ENCODE assay signal across 1 cellular context in genomic region chr3:64023187-64023860, GRCh38.
A peak's percentile ranks its signal among the peaks of the same experiment; 100 is the strongest.
TF ChIP-seq lines count a peak whose summit lies in the region.

PSMD6 (minus strand) TSS chr3:64023494; CDS start chr3:64023419, 75 bp downstream.

TF ChIP-seq in K562, 482 proteins besides CTCF, POLR2A, EP300 and RAD21 (continued from another document and continues in another):
- peak; percentile 94 for TF ChIP-seq ZBTB40 (IDR thresholded peaks at IDR 0.05)
- no peak for TF ChIP-seq ZBTB40 (CRISPR knock-in tag; IDR thresholded peaks at IDR 0.05)
- TF ChIP-seq ZBTB2 (IDR thresholded peaks at IDR 0.05): no peak
- TF ChIP-seq MLX (CRISPR knock-in tag; conservative IDR thresholded peaks at IDR 0.05): no peak
- TF ChIP-seq TAL1 (IDR thresholded peaks at IDR 0.05): no peak
- no peak for TF ChIP-seq SMARCC2 (IDR thresholded peaks at IDR 0.05; ENCODE audit: low read depth)
- no peak for TF ChIP-seq ZEB2 (IDR thresholded peaks at IDR 0.05)
- peak; percentile 12; the same call in 1 of the 2 replicates for TF ChIP-seq PKNOX1 (IDR thresholded peaks at IDR 0.05)
- TF ChIP-seq ETV5 (CRISPR knock-in tag; IDR thresholded peaks at IDR 0.05; ENCODE audit: low read depth): peak; percentile 72; the same call in 1 of the 2 replicates
- peak; percentile 27 for TF ChIP-seq NCOR1 (IDR thresholded peaks at IDR 0.05)
- peak; percentile 67 for TF ChIP-seq POLR2AphosphoS5 (IDR thresholded peaks at IDR 0.05; ENCODE audit: control insufficient read depth, insufficient read depth, low read depth, low read length)
- TF ChIP-seq SMARCE1 (IDR thresholded peaks at IDR 0.05): no peak
- TF ChIP-seq ZNF280B (CRISPR knock-in tag; IDR thresholded peaks at IDR 0.05): no peak
- TF ChIP-seq ETV6 (IDR thresholded peaks at IDR 0.05; ENCODE audit: borderline replicate concordance in 1 of 2, low read depth in 2 of 2, low read length in 1 of 2): no peak
- TF ChIP-seq ETV6 (CRISPR knock-in tag; IDR thresholded peaks at IDR 0.05; ENCODE audit: borderline replicate concordance): peak; percentile 87
- TF ChIP-seq PHF21A (IDR thresholded peaks at IDR 0.05; ENCODE audit: borderline replicate concordance, low read depth): no peak
- peak; percentile 8; the same call in 1 of the 2 replicates for TF ChIP-seq ESRRA (IDR thresholded peaks at IDR 0.05; ENCODE audit: borderline replicate concordance, low read depth)
- no peak for TF ChIP-seq ZNF445 (CRISPR knock-in tag; IDR thresholded peaks at IDR 0.05; ENCODE audit: low read depth)
- no peak for TF ChIP-seq ZKSCAN8 (CRISPR knock-in tag; IDR thresholded peaks at IDR 0.05)
- TF ChIP-seq SIRT6 (IDR thresholded peaks at IDR 0.05; ENCODE audit: low read depth, low read length): no peak
- TF ChIP-seq DLX4 (CRISPR knock-in tag; IDR thresholded peaks at IDR 0.05): no peak
- TF ChIP-seq HMGXB4 (CRISPR knock-in tag; IDR thresholded peaks at IDR 0.05): peak; percentile 96
- no peak for TF ChIP-seq TFAM (CRISPR knock-in tag; conservative IDR thresholded peaks at IDR 0.05)
- no peak for TF ChIP-seq BRF1 (IDR thresholded peaks at IDR 0.05; ENCODE audit: borderline replicate concordance, extremely low read depth, insufficient read length)
- TF ChIP-seq HDGF (IDR thresholded peaks at IDR 0.05): no peak
- TF ChIP-seq ZNF655 (CRISPR knock-in tag; IDR thresholded peaks at IDR 0.05): no peak
- no peak for TF ChIP-seq HNRNPUL1 (IDR thresholded peaks at IDR 0.05; ENCODE audit: low read length)
- TF ChIP-seq U2AF1 (optimal IDR thresholded peaks at IDR 0.05; ENCODE audit: low read depth, low read length): no peak
- TF ChIP-seq ZNF384 (IDR thresholded peaks at IDR 0.05; ENCODE audit: low read depth, low read length): no peak
- TF ChIP-seq CREB5 (CRISPR knock-in tag; IDR thresholded peaks at IDR 0.05): no peak
- TF ChIP-seq CREB1 (IDR thresholded peaks at IDR 0.05): 0 out of 2 replicates have a peak, but pooled peaks have one; percentile 21
- peak; percentile 30; the same call in 1 of the 2 replicates for TF ChIP-seq CREB1 (CRISPR knock-in tag; IDR thresholded peaks at IDR 0.05)
- no peak for TF ChIP-seq SNRNP70 (optimal IDR thresholded peaks at IDR 0.05; ENCODE audit: low read depth, low read length)
- peak; percentile 66; the same call in 1 of the 2 replicates for TF ChIP-seq ZNF511 (CRISPR knock-in tag; IDR thresholded peaks at IDR 0.05)
